In the genomic region with DNA sequence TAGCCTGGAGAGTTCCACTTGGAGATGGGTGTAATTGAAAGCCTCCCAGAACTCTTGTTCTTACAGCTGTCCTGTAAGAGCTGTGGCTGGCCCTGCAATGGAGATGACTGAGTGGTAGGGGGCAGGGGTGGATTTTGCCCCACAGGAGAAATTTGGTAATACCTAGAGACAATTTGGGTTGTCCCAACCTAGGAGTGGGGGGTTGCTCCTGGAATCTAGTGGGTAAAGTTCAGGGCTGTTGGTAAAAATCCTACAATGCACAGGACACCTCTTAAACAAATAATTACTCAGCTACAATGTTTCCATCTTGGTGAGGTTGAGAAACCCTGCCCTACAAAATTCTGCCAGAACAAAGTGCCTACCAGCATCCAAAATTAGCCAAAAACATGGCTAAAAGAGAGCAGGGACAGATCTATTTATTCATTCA, we compare ENCODE assay signal across 16 cellular contexts.
DNase-seq lines count a peak whose midpoint lies in the region; ATAC-seq and TF ChIP-seq lines count a peak whose summit lies in the region.
"Had no signal": no experiment of that assay in that cellular context is flagged by ENCODE, and none has a peak within 500 bp of the region (broad histone marks: within the 10 kb centered on the region; RNA-seq: fewer than 3 reads in every experiment).

No MANE protein-coding gene starts in this region.

- DNase-seq in SJCRH30 (peak in 1 of 2 experiments; percentile 21), left lobe of liver (ENCODE audit: low spot score) (peak; percentile 88), neural progenitor cell (ENCODE audit: low spot score) (no peak), omental fat pad (ENCODE audit: low spot score) (no peak), HT-29 (ENCODE audit: low spot score) (no peak), NCI-H748 (lab: John Stamatoyannopoulos, UW; ENCODE audit: unreplicated experiment) (no peak), NCI-H1436 (lab: John Stamatoyannopoulos, UW) (no peak)
- DNase-seq: CD4-positive, CD25-positive, alpha-beta regulatory T cell; Karpas-422; MV-4-11; NCI-H1694; NCI-H2171; NCI-H526; RPMI8226; SW 1271 had no signal

- H3K9me3 Mint-ChIP-seq in neural progenitor cell = peaks cover 10% of the 10 kb centered on the region
- H3K9me3 Mint-ChIP-seq: CD4-positive, CD25-positive, alpha-beta regulatory T cell had no signal

- H3K79me2 ChIP-seq in neural progenitor cell (ENCODE audit: low read depth) = no peaks in the 10 kb centered on the region

- TF ChIP-seq CTCF in neural progenitor cell (IDR thresholded peaks at IDR 0.05) (no peak), omental fat pad (IDR thresholded peaks at IDR 0.05) (no peak)

- H3K36me3 Mint-ChIP-seq in neural progenitor cell = peaks cover 2% of the 10 kb centered on the region
- H3K36me3 Mint-ChIP-seq: CD4-positive, CD25-positive, alpha-beta regulatory T cell had no signal

- no peak overlapping the region for H2AFZ ChIP-seq in neural progenitor cell (replicated peaks)

- H3K27me3 ChIP-seq in SJCRH30 = no peaks in the 10 kb centered on the region
- no peaks in the 10 kb centered on the region for H3K27me3 ChIP-seq in neural progenitor cell

- H3K27ac ChIP-seq in SJCRH30 (peak overlapping the region; percentile 64), neural progenitor cell (no peak overlapping the region)
- H3K27ac ChIP-seq: SK-N-MC had no signal

- peaks cover 40% of the 10 kb centered on the region for H3K4me1 ChIP-seq in SJCRH30
- peaks cover 21% of the 10 kb centered on the region for H3K4me1 ChIP-seq in neural progenitor cell

- peaks cover 54% of the 10 kb centered on the region for H3K4me1 Mint-ChIP-seq in neural progenitor cell
- H3K4me1 Mint-ChIP-seq: CD4-positive, CD25-positive, alpha-beta regulatory T cell had no signal

- H4K20me1 ChIP-seq in neural progenitor cell (ENCODE audit: low read depth) = no peaks in the 10 kb centered on the region

- ATAC-seq in left lobe of liver (peak; percentile 86), omental fat pad (ENCODE audit: low FRiP score) (no peak)

- no peaks in the 10 kb centered on the region for H3K9me3 ChIP-seq in SJCRH30 (replicated peaks)
- no peaks in the 10 kb centered on the region for H3K9me3 ChIP-seq in neural progenitor cell (ENCODE audit: low read depth)

- H3K36me3 ChIP-seq in SJCRH30 = no peaks in the 10 kb centered on the region
- no peaks in the 10 kb centered on the region for H3K36me3 ChIP-seq in neural progenitor cell

- peak overlapping the region; percentile 3 for H3K4me2 ChIP-seq in neural progenitor cell

- H3F3A ChIP-seq in neural progenitor cell (ENCODE audit: low read depth) = peaks cover 11% of the 10 kb centered on the region

- no peak overlapping the region for H3K4me3 ChIP-seq in SJCRH30
- H3K4me3 ChIP-seq in neural progenitor cell = no peak overlapping the region
- H3K4me3 ChIP-seq: SK-N-MC had no signal

- H3K4me3 Mint-ChIP-seq in neural progenitor cell = no peak overlapping the region
- H3K4me3 Mint-ChIP-seq: CD4-positive, CD25-positive, alpha-beta regulatory T cell had no signal

- H3K27me3 Mint-ChIP-seq in neural progenitor cell (ENCODE audit: insufficient read depth, low read depth) = peaks cover 4% of the 10 kb centered on the region

- H3K27ac Mint-ChIP-seq in neural progenitor cell = peak overlapping the region; percentile 99

- no peak overlapping the region for H3K9ac ChIP-seq in neural progenitor cell
